ENCODE assay signal across 1 cellular context in the genomic region with DNA sequence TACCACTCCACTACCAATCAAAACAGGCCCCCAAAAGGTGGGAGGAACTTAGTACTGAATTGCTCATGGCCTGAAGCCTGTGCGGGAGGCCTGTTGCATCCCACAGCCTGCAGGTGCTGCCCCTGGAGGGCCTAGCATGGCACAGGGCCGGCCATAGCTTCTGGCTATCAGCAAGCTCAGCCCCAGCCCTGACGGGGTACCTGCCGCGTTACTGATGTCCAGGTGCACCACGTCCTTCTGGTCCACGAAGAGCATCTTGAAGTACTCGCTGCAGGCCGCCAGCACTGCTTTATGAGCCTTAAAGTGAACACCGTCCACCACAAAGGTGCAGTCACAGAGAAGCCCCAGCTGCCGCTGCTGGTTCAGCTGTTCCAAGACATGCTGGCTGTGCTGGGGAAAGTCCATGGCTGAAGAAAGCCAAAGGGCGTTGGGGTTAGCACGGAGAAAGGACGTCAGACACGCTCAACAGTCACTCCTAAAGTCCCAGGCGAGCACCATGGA.
TF ChIP-seq lines count a peak whose summit lies in the region.

No MANE protein-coding gene starts in this region.

TF ChIP-seq in HEK293, 187 proteins besides CTCF, POLR2A, EP300 and RAD21 (continued from another document):
- TF ChIP-seq ZNF791 (tag by site-specific recombination; IDR thresholded peaks at IDR 0.05), result no peak
- TF ChIP-seq ZNF600 (tag by site-specific recombination; IDR thresholded peaks at IDR 0.05), result peak; percentile 58
- TF ChIP-seq ZFP3 (tag by site-specific recombination; IDR thresholded peaks at IDR 0.05; ENCODE audit: low read depth), result no peak
- TF ChIP-seq SCRT2 (tag by site-specific recombination; IDR thresholded peaks at IDR 0.05), result peak; percentile 84
- TF ChIP-seq, protein P1, sequence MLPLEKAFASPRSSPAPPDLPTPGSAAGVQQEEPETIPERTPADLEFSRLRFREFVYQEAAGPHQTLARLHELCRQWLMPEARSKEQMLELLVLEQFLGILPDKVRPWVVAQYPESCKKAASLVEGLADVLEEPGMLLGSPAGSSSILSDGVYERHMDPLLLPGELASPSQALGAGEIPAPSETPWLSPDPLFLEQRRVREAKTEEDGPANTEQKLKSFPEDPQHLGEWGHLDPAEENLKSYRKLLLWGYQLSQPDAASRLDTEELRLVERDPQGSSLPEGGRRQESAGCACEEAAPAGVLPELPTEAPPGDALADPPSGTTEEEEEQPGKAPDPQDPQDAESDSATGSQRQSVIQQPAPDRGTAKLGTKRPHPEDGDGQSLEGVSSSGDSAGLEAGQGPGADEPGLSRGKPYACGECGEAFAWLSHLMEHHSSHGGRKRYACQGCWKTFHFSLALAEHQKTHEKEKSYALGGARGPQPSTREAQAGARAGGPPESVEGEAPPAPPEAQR (tag by site-specific recombination; IDR thresholded peaks at IDR 0.05), result no peak
- TF ChIP-seq TRIM28 (IDR thresholded peaks at IDR 0.05; ENCODE audit: borderline replicate concordance, low read length), result no peak
- no peak for TF ChIP-seq ZNF843 (tag by site-specific recombination; IDR thresholded peaks at IDR 0.05)
- TF ChIP-seq ZNF76 (tag by site-specific recombination; IDR thresholded peaks at IDR 0.05; ENCODE audit: borderline replicate concordance, low read depth), result no peak
- 0 out of 2 replicates have a peak, but pooled peaks have one; percentile 44 for TF ChIP-seq SCRT1 (tag by site-specific recombination; IDR thresholded peaks at IDR 0.05; ENCODE audit: borderline replicate concordance)
